9 cellular contexts compared by ENCODE assay signal in genomic region chr2:20213651-20214565, GRCh38. TPM values are rescaled to one million over a fixed set of nuclear protein-coding genes. Genes with fewer than 3 reads are reported as not detected.
DNase-seq lines count a peak whose midpoint lies in the region; ATAC-seq and TF ChIP-seq lines count a peak whose summit lies in the region.
"Had no signal": no experiment of that assay in that cellular context is flagged by ENCODE, and none has a peak within 500 bp of the region (broad histone marks: within the 10 kb centered on the region; RNA-seq: fewer than 3 reads in every experiment).

No MANE protein-coding gene starts in this region.

- no peak for TF ChIP-seq EP300 in stomach (IDR thresholded peaks at IDR 0.05)

- intact Hi-C loops in stomach (cut with DNase I; ENCODE audit: low total_unique reads) = no loop called here

- no peaks in the 10 kb centered on the region for H3K4me1 Mint-ChIP-seq in activated CD4-positive, alpha-beta memory T cell treated with anti-CD3 and anti-CD28 coated beads, Interleukin-2, amount 10 ng/mL, durations not matched to agents 7 days and 5 days

- H4K20me1 ChIP-seq in GM23248 (ENCODE audit: insufficient read depth) = no peaks in the 10 kb centered on the region

- H3K9me3 ChIP-seq in stomach (no peaks in the 10 kb centered on the region), GM23248 (ENCODE audit: low read depth) (no peaks in the 10 kb centered on the region)

- no peak overlapping the region for H3K27ac Mint-ChIP-seq in activated CD4-positive, alpha-beta memory T cell treated with anti-CD3 and anti-CD28 coated beads, Interleukin-2, amount 10 ng/mL, durations not matched to agents 7 days and 5 days

- H2AFZ ChIP-seq in GM23248 = no peak overlapping the region

- no peak overlapping the region for H3K9ac ChIP-seq in GM23248

- H3K27me3 Mint-ChIP-seq in activated CD4-positive, alpha-beta memory T cell treated with anti-CD3 and anti-CD28 coated beads, Interleukin-2, amount 10 ng/mL, durations not matched to agents 7 days and 5 days = peaks cover 8% of the 10 kb centered on the region

- H3K27ac ChIP-seq in stomach = peak overlapping the region; percentile 58 to 92 (median 77)
- no peak overlapping the region for H3K27ac ChIP-seq in GM23248

- POLR2A ChIA-PET in activated CD4-positive, alpha-beta memory T cell treated with anti-CD3 and anti-CD28 coated beads, Interleukin-2, amount 10 ng/mL, durations not matched to agents 7 days and 5 days (lab: Charles Lee) = no interaction called here

- H3K36me3 Mint-ChIP-seq in activated CD4-positive, alpha-beta memory T cell treated with anti-CD3 and anti-CD28 coated beads, Interleukin-2, amount 10 ng/mL, durations not matched to agents 7 days and 5 days (ENCODE audit: low read depth) = no peaks in the 10 kb centered on the region

- TF ChIP-seq CTCF in epithelial cell of esophagus (IDR thresholded peaks at IDR 0.05; ENCODE audit: insufficient read depth, low read depth, low read length, missing control alignments) (no peak), stomach (IDR thresholded peaks at IDR 0.05) (no peak)

- H3K4me2 ChIP-seq in GM23248 (ENCODE audit: unreplicated experiment) = no peak overlapping the region

- in situ Hi-C loops in GM23248 (cut with MboI) = no loop called here

- H3K4me1 ChIP-seq in stomach (peaks cover 15 to 92% (median 60%) of the 10 kb centered on the region in 4 donors), GM23248 (ENCODE audit: insufficient read depth) (no peaks in the 10 kb centered on the region)

- WGBS in stomach, 5 donors = 48 to 71% (median 57%) methylated on average over 8 to 9 of the region's 9 CpGs
- 76 to 78% methylated on average over 9 of the region's 9 CpGs for WGBS in GM23248 (ENCODE audit: low coverage in 1 of 2, low lambda C conversion rate in 2 of 2, missing lambda C conversion rate in 2 of 2), 2 experiments

- DNase-seq in NCI-H2107 treated with DMSO at 0.1 percent for 48 hours (lab: John Stamatoyannopoulos, UW; ENCODE audit: unreplicated experiment) (peak; percentile 89), epithelial cell of esophagus (ENCODE audit: low read depth) (peak; percentile 83), stomach (no peak), GM23248 (no peak), medulla oblongata (ENCODE audit: extremely low spot score) (no peak)
- no peak for DNase-seq in activated CD4-positive, alpha-beta memory T cell treated with anti-CD3 and anti-CD28 coated beads, Interleukin-2, amount 10 ng/mL, durations not matched to agents 7 days and 5 days
- no peak for DNase-seq in stimulated activated CD4-positive, alpha-beta T cell treated with anti-CD3 and anti-CD28 coated beads, Interleukin-4, amount 100 ng/mL, for 1 hour
- DNase-seq: activated naive CD4-positive, alpha-beta T cell had no signal

- H3K27me3 ChIP-seq in stomach = no peaks in the 10 kb centered on the region
- no peaks in the 10 kb centered on the region for H3K27me3 ChIP-seq in GM23248 (replicated peaks; ENCODE audit: insufficient read depth)

- H3K79me2 ChIP-seq in GM23248 (ENCODE audit: insufficient read depth) = no peaks in the 10 kb centered on the region

- CTCF ChIA-PET in activated CD4-positive, alpha-beta memory T cell treated with anti-CD3 and anti-CD28 coated beads, Interleukin-2, amount 10 ng/mL, durations not matched to agents 7 days and 5 days (lab: Charles Lee) = interaction anchor here (0.8 kb wide), 1 partner anchor 12 kb away, joined by 3 read pairs; no protein-coding TSS in a partner anchor

- H3K9me3 Mint-ChIP-seq in activated CD4-positive, alpha-beta memory T cell treated with anti-CD3 and anti-CD28 coated beads, Interleukin-2, amount 10 ng/mL, durations not matched to agents 7 days and 5 days = no peaks in the 10 kb centered on the region

- H3K9me2 ChIP-seq in GM23248 (ENCODE audit: insufficient read depth) = no peaks in the 10 kb centered on the region

- H3K4me3 Mint-ChIP-seq in activated CD4-positive, alpha-beta memory T cell treated with anti-CD3 and anti-CD28 coated beads, Interleukin-2, amount 10 ng/mL, durations not matched to agents 7 days and 5 days = no peak overlapping the region

- peak; percentile 24 for ATAC-seq in GM21723 (IDR thresholded peaks at IDR 0.05; ENCODE audit: unreplicated experiment)

- TF ChIP-seq POLR2A in stomach (IDR thresholded peaks at IDR 0.05) = no peak

- H3K4me3 ChIP-seq in epithelial cell of esophagus (ENCODE audit: low read length) (no peak overlapping the region), stomach (no peak overlapping the region), GM23248 (no peak overlapping the region)

- H3K36me3 ChIP-seq in stomach (no peaks in the 10 kb centered on the region), GM23248 (ENCODE audit: low read depth) (no peaks in the 10 kb centered on the region)

- H3F3A ChIP-seq in GM23248 (ENCODE audit: insufficient read depth) = no peaks in the 10 kb centered on the region

RNA-seq across cellular contexts. Expression of gene SDC1, which starts 11.0 kb away (rescaled TPM):
- total RNA-seq in stomach = 100 to 1,000 TPM in 1 of 5 donors, 10 to 100 TPM in 4; 21.0 to 140 (median 57.5) TPM
- polyA plus RNA-seq in stomach (10 to 100 TPM; 16.0 to 82.9 (median 32.5) TPM), GM23248 (2016; fragmentation: Nextera tagmentation; extraction: Ambion mirVana) (24.5 and 25.6 TPM in 2 replicates)
- total RNA-seq in GM23248 (2014; rRNA removed; shearing (Covaris generic)) = 32.5 and 33.1 TPM in 2 replicates
- under 1 TPM in 1 of 2 experiments, not detected in 1; 0.33 TPM for total RNA-seq in activated CD4-positive, alpha-beta memory T cell treated with anti-CD3 and anti-CD28 coated beads, Interleukin-2, amount 10 ng/mL, durations not matched to agents 7 days and 5 days

Comparison
In these comparisons a context has a peak if more than half of its experiments do, and no peak if none do; other contexts are left out.
1. DNase-seq: peak in NCI-H2107 treated with DMSO at 0.1 percent for 48 hours (single experiment) and epithelial cell of esophagus (single experiment); none in stomach (single experiment), GM23248 (single experiment), activated CD4-positive, alpha-beta memory T cell treated with anti-CD3 and anti-CD28 coated beads, Interleukin-2, amount 10 ng/mL, durations not matched to agents 7 days and 5 days (single experiment), stimulated activated CD4-positive, alpha-beta T cell treated with anti-CD3 and anti-CD28 coated beads, Interleukin-4, amount 100 ng/mL, for 1 hour (single experiment) and medulla oblongata (single experiment).
2. RNA of gene SDC1, which starts 11.0 kb away (total RNA-seq): 21.0 to 140 TPM in stomach and 32.5 to 33.1 TPM in GM23248; 0.33 TPM in activated CD4-positive, alpha-beta memory T cell treated with anti-CD3 and anti-CD28 coated beads, Interleukin-2, amount 10 ng/mL, durations not matched to agents 7 days and 5 days; every median in the first group is over 10 times any median in the second.